14 cellular contexts compared by ENCODE assay signal in genomic region chr13:42101821-42102580, GRCh38. TPM values are rescaled to one million over a fixed set of nuclear protein-coding genes. Genes with fewer than 3 reads are reported as not detected.
DNase-seq lines count a peak whose midpoint lies in the region; ATAC-seq and TF ChIP-seq lines count a peak whose summit lies in the region.
"Had no signal": no experiment of that assay in that cellular context is flagged by ENCODE, and none has a peak within 500 bp of the region (broad histone marks: within the 10 kb centered on the region; RNA-seq: fewer than 3 reads in every experiment).

No MANE protein-coding gene starts in this region.

- intact Hi-C loops in activated CD4-positive, alpha-beta memory T cell treated with anti-CD3 and anti-CD28 coated beads for 36 hours (cut with micrococcal nuclease) = no loop called here
- intact Hi-C loops in gastrocnemius medialis (cut with DNase I; ENCODE audit: low total_unique reads) = no loop called here

- H3K27ac Mint-ChIP-seq in activated CD4-positive, alpha-beta memory T cell treated with anti-CD3 and anti-CD28 coated beads, Interleukin-2, amount 10 ng/mL, durations not matched to agents 7 days and 5 days = peak overlapping the region; percentile 11
- no peak overlapping the region for H3K27ac Mint-ChIP-seq in activated CD4-positive, alpha-beta memory T cell treated with anti-CD3 and anti-CD28 coated beads for 36 hours
- H3K27ac Mint-ChIP-seq in activated T-helper 17 cell treated with anti-CD3 and anti-CD28 coated beads, Interleukin-2, amount 50 U/mL, for 72 hours = peak overlapping the region; percentile 70
- H3K27ac Mint-ChIP-seq: activated naive CD8-positive, alpha-beta T cell treated with anti-CD3 and anti-CD28 coated beads for 36 hours; neural progenitor cell; type B pancreatic cell had no signal

- H3K4me1 Mint-ChIP-seq in activated CD4-positive, alpha-beta memory T cell treated with anti-CD3 and anti-CD28 coated beads, Interleukin-2, amount 10 ng/mL, durations not matched to agents 7 days and 5 days = peaks cover 16% of the 10 kb centered on the region
- peaks cover 10% of the 10 kb centered on the region for H3K4me1 Mint-ChIP-seq in activated CD4-positive, alpha-beta memory T cell treated with anti-CD3 and anti-CD28 coated beads for 36 hours (ENCODE audit: low read depth)
- peaks cover 15% of the 10 kb centered on the region for H3K4me1 Mint-ChIP-seq in activated T-helper 17 cell treated with anti-CD3 and anti-CD28 coated beads, Interleukin-2, amount 50 U/mL, for 72 hours

- peaks cover 5 to 7% of the 10 kb centered on the region in 2 donors for H3K4me1 ChIP-seq in gastrocnemius medialis

- H3K36me3 ChIP-seq in gastrocnemius medialis = no peaks in the 10 kb centered on the region
- H3K36me3 ChIP-seq: cardiac muscle cell, neural progenitor cell had no signal

- no peak for ATAC-seq in activated T-helper 17 cell treated with anti-CD3 and anti-CD28 coated beads, Interleukin-2, amount 50 U/mL, for 72 hours (replicated peaks)
- ATAC-seq in gastrocnemius medialis (peak; percentile 24 to 36), GM21619 (IDR thresholded peaks at IDR 0.05; ENCODE audit: unreplicated experiment) (no peak)

- no peaks in the 10 kb centered on the region for H3K9me3 ChIP-seq in gastrocnemius medialis

- H3K27me3 Mint-ChIP-seq in activated CD4-positive, alpha-beta memory T cell treated with anti-CD3 and anti-CD28 coated beads, Interleukin-2, amount 10 ng/mL, durations not matched to agents 7 days and 5 days = no peaks in the 10 kb centered on the region
- H3K27me3 Mint-ChIP-seq in activated CD4-positive, alpha-beta memory T cell treated with anti-CD3 and anti-CD28 coated beads for 36 hours = no peaks in the 10 kb centered on the region
- H3K27me3 Mint-ChIP-seq in activated T-helper 17 cell treated with anti-CD3 and anti-CD28 coated beads, Interleukin-2, amount 50 U/mL, for 72 hours = no peaks in the 10 kb centered on the region
- H3K27me3 Mint-ChIP-seq: activated naive CD8-positive, alpha-beta T cell treated with anti-CD3 and anti-CD28 coated beads for 36 hours; type B pancreatic cell had no signal

- TF ChIP-seq CTCF in gastrocnemius medialis (IDR thresholded peaks at IDR 0.05 in 4 of 5, conservative IDR thresholded peaks at IDR 0.05 in 1 of 5) (no peak), coronary artery (IDR thresholded peaks at IDR 0.05) (no peak)

- H3K4me3 Mint-ChIP-seq in activated CD4-positive, alpha-beta memory T cell treated with anti-CD3 and anti-CD28 coated beads, Interleukin-2, amount 10 ng/mL, durations not matched to agents 7 days and 5 days = no peak overlapping the region
- no peak overlapping the region for H3K4me3 Mint-ChIP-seq in activated CD4-positive, alpha-beta memory T cell treated with anti-CD3 and anti-CD28 coated beads for 36 hours
- H3K4me3 Mint-ChIP-seq in activated T-helper 17 cell treated with anti-CD3 and anti-CD28 coated beads, Interleukin-2, amount 50 U/mL, for 72 hours = no peak overlapping the region
- H3K4me3 Mint-ChIP-seq: activated naive CD8-positive, alpha-beta T cell treated with anti-CD3 and anti-CD28 coated beads for 36 hours; neural progenitor cell; type B pancreatic cell had no signal

- no peak overlapping the region for H3K27ac ChIP-seq in gastrocnemius medialis
- no peak overlapping the region for H3K27ac ChIP-seq in coronary artery
- H3K27ac ChIP-seq: cardiac muscle cell, neural progenitor cell had no signal

- POLR2A ChIA-PET in activated CD4-positive, alpha-beta memory T cell treated with anti-CD3 and anti-CD28 coated beads, Interleukin-2, amount 10 ng/mL, durations not matched to agents 7 days and 5 days (lab: Charles Lee) = no interaction called here
- POLR2A ChIA-PET in activated CD4-positive, alpha-beta memory T cell treated with anti-CD3 and anti-CD28 coated beads for 36 hours (lab: Charles Lee) = no interaction called here

- no peak for DNase-seq in activated CD4-positive, alpha-beta memory T cell treated with anti-CD3 and anti-CD28 coated beads, Interleukin-2, amount 10 ng/mL, durations not matched to agents 7 days and 5 days
- no peak for DNase-seq in activated CD4-positive, alpha-beta memory T cell treated with anti-CD3 and anti-CD28 coated beads for 36 hours
- DNase-seq in NCI-H1092 (lab: John Stamatoyannopoulos, UW) (peak; percentile 4), gastrocnemius medialis (peak in 1 of 2 donors; percentile 17), GM03348 (ENCODE audit: low spot score) (no peak), coronary artery (ENCODE audit: low spot score) (no peak)
- DNase-seq: activated naive CD8-positive, alpha-beta T cell treated with anti-CD3 and anti-CD28 coated beads for 36 hours; Calu3; stimulated activated CD4-positive, alpha-beta T cell treated with anti-CD3 and anti-CD28 coated beads, Interleukin-4, amount 100 ng/mL, for 1 hour had no signal

- no peaks in the 10 kb centered on the region for H3K27me3 ChIP-seq in gastrocnemius medialis
- H3K27me3 ChIP-seq: cardiac muscle cell, neural progenitor cell had no signal

- no peak overlapping the region for H3K4me3 ChIP-seq in gastrocnemius medialis
- H3K4me3 ChIP-seq in coronary artery = no peak overlapping the region
- H3K4me3 ChIP-seq: cardiac muscle cell, neural progenitor cell had no signal

- in situ Hi-C loops in gastrocnemius medialis (cut with MboI; ENCODE audit: low sequenced_read_pairs in 4 of 4) = loop anchor here in 3 of 4 donors (10.0 to 25.0 kb wide), 4 partner anchors 437 to 740 kb away; no protein-coding TSS in a partner anchor

- H3K9me3 Mint-ChIP-seq in activated CD4-positive, alpha-beta memory T cell treated with anti-CD3 and anti-CD28 coated beads, Interleukin-2, amount 10 ng/mL, durations not matched to agents 7 days and 5 days = peaks cover 2% of the 10 kb centered on the region
- peaks cover 13% of the 10 kb centered on the region for H3K9me3 Mint-ChIP-seq in activated CD4-positive, alpha-beta memory T cell treated with anti-CD3 and anti-CD28 coated beads for 36 hours
- H3K9me3 Mint-ChIP-seq in activated T-helper 17 cell treated with anti-CD3 and anti-CD28 coated beads, Interleukin-2, amount 50 U/mL, for 72 hours = no peaks in the 10 kb centered on the region
- H3K9me3 Mint-ChIP-seq: type B pancreatic cell had no signal

- no peak for TF ChIP-seq POLR2A in gastrocnemius medialis (IDR thresholded peaks at IDR 0.05)

- H3K36me3 Mint-ChIP-seq in activated CD4-positive, alpha-beta memory T cell treated with anti-CD3 and anti-CD28 coated beads, Interleukin-2, amount 10 ng/mL, durations not matched to agents 7 days and 5 days (ENCODE audit: low read depth) = peaks cover 18% of the 10 kb centered on the region
- peaks cover 2% of the 10 kb centered on the region for H3K36me3 Mint-ChIP-seq in activated CD4-positive, alpha-beta memory T cell treated with anti-CD3 and anti-CD28 coated beads for 36 hours
- H3K36me3 Mint-ChIP-seq in activated T-helper 17 cell treated with anti-CD3 and anti-CD28 coated beads, Interleukin-2, amount 50 U/mL, for 72 hours (ENCODE audit: low read depth) = no peaks in the 10 kb centered on the region
- H3K36me3 Mint-ChIP-seq: type B pancreatic cell had no signal

- CTCF ChIA-PET in activated CD4-positive, alpha-beta memory T cell treated with anti-CD3 and anti-CD28 coated beads, Interleukin-2, amount 10 ng/mL, durations not matched to agents 7 days and 5 days (lab: Charles Lee) = no interaction called here
- CTCF ChIA-PET in activated CD4-positive, alpha-beta memory T cell treated with anti-CD3 and anti-CD28 coated beads for 36 hours (lab: Charles Lee) = no interaction called here

RNA-seq across cellular contexts. Expression of gene DGKH, which starts 53.6 kb away (rescaled TPM):
- 10 to 100 TPM; 20.4 to 21.1 TPM for total RNA-seq in activated CD4-positive, alpha-beta memory T cell treated with anti-CD3 and anti-CD28 coated beads, Interleukin-2, amount 10 ng/mL, durations not matched to agents 7 days and 5 days
- 10 to 100 TPM in 1 of 2 experiments, 1 to 10 TPM in 1; 8.9 to 11.6 TPM for total RNA-seq in activated CD4-positive, alpha-beta memory T cell treated with anti-CD3 and anti-CD28 coated beads for 36 hours
- 10 to 100 TPM; 16.6 to 17.5 TPM for total RNA-seq in activated T-helper 17 cell treated with anti-CD3 and anti-CD28 coated beads, Interleukin-2, amount 50 U/mL, for 72 hours
- total RNA-seq in gastrocnemius medialis = 1 to 10 TPM; 2.2 to 3.7 (median 3.0) TPM

Comparison
In these comparisons a context has a peak if more than half of its experiments do, and no peak if none do; other contexts are left out.
1. ATAC-seq: peak in gastrocnemius medialis (2 of 2); none in activated T-helper 17 cell treated with anti-CD3 and anti-CD28 coated beads, Interleukin-2, amount 50 U/mL, for 72 hours (single experiment) and GM21619 (single experiment).